ENCODE assay signal across 8 cellular contexts in genomic region chr13:57624565-57625435, GRCh38.
A peak's percentile ranks its signal among the peaks of the same experiment; 100 is the strongest.
DNase-seq lines count a peak whose midpoint lies in the region; TF ChIP-seq lines count a peak whose summit lies in the region.

No MANE protein-coding gene starts in this region.

- TF ChIP-seq CTCF in HFF-Myc (IDR thresholded peaks at IDR 0.05; ENCODE audit: low read depth, low read length, missing control alignments), result peak; percentile 73
- peak; percentile 43; the same call in 1 of the 2 replicates for TF ChIP-seq CTCF in WI38 (IDR thresholded peaks at IDR 0.05; ENCODE audit: low read depth, low read length)

- H3K4me3 ChIP-seq in HFF-Myc (replicated peaks; ENCODE audit: low read depth, low read length) (no peak overlapping the region), WI38 (ENCODE audit: low read depth, low read length) (no peak overlapping the region)

- DNase-seq in DMS53 (lab: John Stamatoyannopoulos, UW) (peak; percentile 62), DMS53 treated with DMSO at 0.1 percent for 48 hours (lab: John Stamatoyannopoulos, UW; ENCODE audit: unreplicated experiment) (no peak), HFF-Myc (ENCODE audit: extremely low read depth, low read depth) (peak; percentile 11), NCI-H2081 (lab: John Stamatoyannopoulos, UW) (peak; percentile 58 to 78), hepatic stellate cell (ENCODE audit: low spot score) (peak; percentile 34), superior temporal gyrus (ENCODE audit: extremely low spot score) (peak; percentile 92), NCI-H1048 (lab: John Stamatoyannopoulos, UW) (no peak)

Comparison
In these comparisons a context has a peak if more than half of its experiments do, and no peak if none do; other contexts are left out.
1. DNase-seq: peak in DMS53 (single experiment), HFF-Myc (single experiment), NCI-H2081 (2 of 2), hepatic stellate cell (single experiment) and superior temporal gyrus (single experiment); none in DMS53 treated with DMSO at 0.1 percent for 48 hours (single experiment) and NCI-H1048 (single experiment).